8 cellular contexts compared by ENCODE assay signal in the genomic region with DNA sequence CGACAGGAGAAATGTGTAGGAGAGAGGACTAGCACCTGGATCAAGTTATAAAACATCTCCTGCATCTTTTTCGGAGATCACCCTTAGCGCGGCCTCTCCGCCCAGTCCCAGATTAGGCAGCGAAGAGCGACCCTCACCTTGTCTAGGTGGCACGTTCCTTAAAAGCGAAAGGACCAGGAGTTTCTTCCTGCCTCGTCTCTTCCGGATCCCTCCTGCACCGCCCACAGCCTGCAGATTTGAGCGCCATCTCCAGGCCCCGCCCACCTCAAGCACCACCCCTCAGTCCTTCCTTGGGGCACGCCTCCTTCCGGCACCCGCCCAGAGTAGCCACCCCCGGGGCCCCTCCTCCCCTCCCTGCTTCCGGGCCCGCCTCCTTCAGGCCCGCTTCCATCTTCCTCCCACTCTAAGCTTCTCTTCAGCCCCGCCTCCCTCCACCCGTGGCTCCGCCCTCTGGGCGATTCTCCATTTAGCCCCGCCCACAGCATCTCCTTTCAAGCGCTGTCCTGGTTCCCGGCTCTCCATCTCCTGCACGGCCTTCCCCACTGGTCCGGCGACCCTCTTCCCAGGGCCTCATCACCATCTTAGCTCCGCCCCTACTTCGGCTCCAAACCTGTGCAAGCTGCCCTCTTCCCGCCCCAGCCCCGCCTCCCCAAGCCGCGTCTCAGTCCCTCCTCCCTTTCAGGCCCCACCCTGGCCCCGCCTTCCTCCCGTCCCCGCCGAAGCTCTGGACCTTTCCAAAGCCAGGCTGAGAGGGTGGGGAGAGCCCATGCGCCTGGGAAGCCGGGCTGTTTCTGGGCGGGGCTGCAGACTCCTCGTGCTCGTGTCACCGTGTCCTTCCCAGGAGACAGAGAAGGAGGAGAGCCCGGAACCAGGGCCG. TPM values are rescaled to one million over a fixed set of nuclear protein-coding genes. Genes with fewer than 3 reads are reported as not detected.
DNase-seq lines count a peak whose midpoint lies in the region; ATAC-seq and TF ChIP-seq lines count a peak whose summit lies in the region.

No MANE protein-coding gene starts in this region.

- no peak for TF ChIP-seq CTCF in AG04449 (IDR thresholded peaks at IDR 0.05; ENCODE audit: insufficient read depth, low read length, missing control alignments)
- no peak for TF ChIP-seq CTCF in VCaP (conservative IDR thresholded peaks at IDR 0.05)
- no peak for TF ChIP-seq CTCF in breast epithelium (IDR thresholded peaks at IDR 0.05)

- ATAC-seq in GM18873 (IDR thresholded peaks at IDR 0.05; ENCODE audit: low FRiP score, unreplicated experiment) (peak; percentile 70), HG03135 (IDR thresholded peaks at IDR 0.05; ENCODE audit: unreplicated experiment) (peak; percentile 78)

- H3K4me3 ChIP-seq in AG04449 (ENCODE audit: low read depth, low read length), result peak overlapping the region; percentile 93
- peak overlapping the region; percentile 85 to 95 (median 85) for H3K4me3 ChIP-seq in breast epithelium
- H3K4me3 ChIP-seq in iPS-18a (ENCODE audit: low read length), result peak overlapping the region; percentile 88
- H3K4me3 ChIP-seq in skeletal muscle satellite cell (ENCODE audit: low read length), result peak overlapping the region; percentile 97

- TF ChIP-seq POLR2A in breast epithelium (IDR thresholded peaks at IDR 0.05), result peak; percentile 26

- H3K36me3 ChIP-seq in breast epithelium, result no peaks in the 10 kb centered on the region
- no peaks in the 10 kb centered on the region for H3K36me3 ChIP-seq in iPS-18a (ENCODE audit: control insufficient read depth, low read depth, low read length)
- peaks cover 4% of the 10 kb centered on the region for H3K36me3 ChIP-seq in skeletal muscle satellite cell (ENCODE audit: insufficient read depth, low read length)

- DNase-seq in AG04449 (ENCODE audit: low read depth, low spot score) (peak; percentile 95), NCI-H2196 (lab: John Stamatoyannopoulos, UW; ENCODE audit: unreplicated experiment) (peak; percentile 100), breast epithelium (ENCODE audit: low spot score in 2 of 2) (peak; percentile 99 to 100)

- H3K27ac ChIP-seq in VCaP, result peak overlapping the region; percentile 98
- peak overlapping the region; percentile 94 to 95 for H3K27ac ChIP-seq in breast epithelium
- peak overlapping the region; percentile 71 for H3K27ac ChIP-seq in iPS-18a (ENCODE audit: low read length)

- H3K4me1 ChIP-seq in breast epithelium (peaks cover 0 to 21% of the 10 kb centered on the region in 2 donors), iPS-18a (ENCODE audit: control insufficient read depth, low read depth, low read length) (peaks cover 13% of the 10 kb centered on the region), skeletal muscle satellite cell (ENCODE audit: control insufficient read depth, insufficient read depth, low read length) (peaks cover 25% of the 10 kb centered on the region)

- peak overlapping the region; percentile 92 for H3K4me2 ChIP-seq in skeletal muscle satellite cell (ENCODE audit: low read length)

- POLR2A ChIA-PET in AG04449 (lab: Yijun Ruan, JAX), result interaction anchor here (0.6 to 1.2 kb wide), 4 partner anchors 8 to 173 kb away, joined by 3 to 14 read pairs (median 4); a partner anchor contains a TSS

- H3K9me3 ChIP-seq in breast epithelium (no peaks in the 10 kb centered on the region), iPS-18a (ENCODE audit: control insufficient read depth, low read depth, low read length) (no peaks in the 10 kb centered on the region), skeletal muscle satellite cell (replicated peaks; ENCODE audit: low read length) (no peaks in the 10 kb centered on the region)

- CTCF ChIA-PET in AG04449 (lab: Yijun Ruan, JAX), result interaction anchor here (1.3 to 1.5 kb wide), 2 partner anchors 57 to 76 kb away, joined by 3 to 4 read pairs; no protein-coding TSS in a partner anchor

- H3K27me3 ChIP-seq in breast epithelium, result no peaks in the 10 kb centered on the region
- no peaks in the 10 kb centered on the region for H3K27me3 ChIP-seq in iPS-18a (ENCODE audit: control insufficient read depth, insufficient read depth, low read length)
- H3K27me3 ChIP-seq in skeletal muscle satellite cell (ENCODE audit: control insufficient read depth, insufficient read depth, low read length), result no peaks in the 10 kb centered on the region

- intact Hi-C loops in breast epithelium (cut with DNase I; ENCODE audit: low total_unique reads), result no loop called here

- peak overlapping the region; percentile 88 for H3K9ac ChIP-seq in iPS-18a (ENCODE audit: low read length)
- H3K9ac ChIP-seq in skeletal muscle satellite cell (ENCODE audit: low read depth, low read length), result peak overlapping the region; percentile 95

RNA-seq across cellular contexts. Expression of a gene that starts 0.6 kb away (rescaled TPM):
- 100 to 1,000 TPM in 1 of 3 donors, 10 to 100 TPM in 2; 73.5 to 120 (median 96.4) TPM for total RNA-seq in breast epithelium
- 56.3 and 71.2 TPM in 2 replicates for total RNA-seq in skeletal muscle satellite cell (2012; rRNA removed)

Comparison
In these comparisons a context has a peak if more than half of its experiments do, and no peak if none do; other contexts are left out.
1. Peak in every context shown above with its lines: DNase-seq, ATAC-seq, H3K4me3 ChIP-seq and H3K27ac ChIP-seq.